18 cellular contexts compared by ENCODE assay signal in the genomic region with DNA sequence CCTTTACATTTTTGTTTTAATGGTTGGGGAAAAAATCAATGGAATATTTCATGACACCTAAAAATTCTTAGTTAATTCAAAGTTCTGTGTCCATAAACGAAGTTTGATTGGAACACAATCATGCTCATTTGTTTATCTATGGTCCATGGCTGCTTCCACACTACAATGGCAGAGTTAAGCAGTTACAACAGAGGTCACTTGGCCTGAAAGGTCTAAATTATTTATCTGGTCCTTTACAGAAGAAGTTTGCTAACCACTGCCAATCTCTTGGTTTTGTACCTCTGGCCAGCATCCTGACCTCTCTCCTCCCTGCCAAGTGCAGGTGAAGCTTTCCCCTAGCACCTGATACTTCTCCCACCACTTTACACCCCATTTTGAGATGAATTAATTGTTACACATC.
DNase-seq lines count a peak whose midpoint lies in the region; ATAC-seq and TF ChIP-seq lines count a peak whose summit lies in the region.
"Had no signal": no experiment of that assay in that cellular context is flagged by ENCODE, and none has a peak within 500 bp of the region (broad histone marks: within the 10 kb centered on the region; RNA-seq: fewer than 3 reads in every experiment).

No MANE protein-coding gene starts in this region.

- POLR2A ChIA-PET in Panc1 (lab: Charles Lee): no interaction called here

- intact Hi-C loops in natural killer cell (cut with micrococcal nuclease) (no loop called here), Panc1 (cut with micrococcal nuclease; ENCODE audit: unreplicated experiment) (no loop called here)

- in situ Hi-C loops in Panc1 (cut with HindIII; ENCODE audit: low pct_unique_long_range_greater_than_20kb, low sequenced_read_pairs): no loop called here

- CTCF ChIA-PET in Panc1 (lab: Charles Lee): interaction anchor here (0.7 kb wide), 1 partner anchor 140 kb away, joined by 7 read pairs; no protein-coding TSS in a partner anchor

- H3K27me3 Mint-ChIP-seq in natural killer cell (ENCODE audit: low read depth in 2 of 2): no peaks in the 10 kb centered on the region
- H3K27me3 Mint-ChIP-seq in natural killer cell treated with Interleukin-12 subunit alpha and Interleukin-12 subunit beta and Interleukin-15 and Interleukin-18, amount 100 ng/mL, for 72 hours: no peaks in the 10 kb centered on the region
- H3K27me3 Mint-ChIP-seq in stimulated activated naive B cell treated with anti-CD40 and anti-IgM and Interleukin-4, amounts not matched to agents 10 μg/mL and 1 μg/mL and 100 μg/mL, for 72 hours: no peaks in the 10 kb centered on the region

- no peaks in the 10 kb centered on the region for H3K27me3 ChIP-seq in Panc1 (ENCODE audit: control insufficient read depth, insufficient read depth, low read length)
- H3K27me3 ChIP-seq: BE2C had no signal

- no peak overlapping the region for H3K4me3 Mint-ChIP-seq in natural killer cell
- no peak overlapping the region for H3K4me3 Mint-ChIP-seq in natural killer cell treated with Interleukin-12 subunit alpha and Interleukin-12 subunit beta and Interleukin-15 and Interleukin-18, amount 100 ng/mL, for 72 hours
- no peak overlapping the region for H3K4me3 Mint-ChIP-seq in stimulated activated naive B cell treated with anti-CD40 and anti-IgM and Interleukin-4, amounts not matched to agents 10 μg/mL and 1 μg/mL and 100 μg/mL, for 72 hours

- peaks cover 51 to 64% of the 10 kb centered on the region in 2 donors for H3K4me1 Mint-ChIP-seq in natural killer cell
- H3K4me1 Mint-ChIP-seq in natural killer cell treated with Interleukin-12 subunit alpha and Interleukin-12 subunit beta and Interleukin-15 and Interleukin-18, amount 100 ng/mL, for 72 hours (ENCODE audit: low read depth in 2 of 2): peaks cover 38 to 41% of the 10 kb centered on the region in 2 donors
- peaks cover 36 to 65% of the 10 kb centered on the region in 2 donors for H3K4me1 Mint-ChIP-seq in stimulated activated naive B cell treated with anti-CD40 and anti-IgM and Interleukin-4, amounts not matched to agents 10 μg/mL and 1 μg/mL and 100 μg/mL, for 72 hours

- no peaks in the 10 kb centered on the region for H3K4me1 ChIP-seq in Panc1 (ENCODE audit: control insufficient read depth, insufficient read depth, low read length)
- H3K4me1 ChIP-seq: A549, BE2C had no signal

- H3K36me3 Mint-ChIP-seq in natural killer cell: no peaks in the 10 kb centered on the region
- H3K36me3 Mint-ChIP-seq in natural killer cell treated with Interleukin-12 subunit alpha and Interleukin-12 subunit beta and Interleukin-15 and Interleukin-18, amount 100 ng/mL, for 72 hours: no peaks in the 10 kb centered on the region
- H3K36me3 Mint-ChIP-seq in stimulated activated naive B cell treated with anti-CD40 and anti-IgM and Interleukin-4, amounts not matched to agents 10 μg/mL and 1 μg/mL and 100 μg/mL, for 72 hours: peaks cover 2 to 12% of the 10 kb centered on the region in 2 donors

- H3K27ac ChIP-seq in Panc1 (ENCODE audit: low read length): no peak overlapping the region
- H3K27ac ChIP-seq: A549, HL-60, PC-9, RWPE1 had no signal

- H3K36me3 ChIP-seq in Panc1 (ENCODE audit: control insufficient read depth, insufficient read depth, low read length): no peaks in the 10 kb centered on the region
- H3K36me3 ChIP-seq: BE2C, HAP-1 had no signal

- TF ChIP-seq CTCF in natural killer cell (IDR thresholded peaks at IDR 0.05): no peak
- no peak for TF ChIP-seq CTCF in Panc1 (IDR thresholded peaks at IDR 0.05)

- no peaks in the 10 kb centered on the region for H3K9me3 ChIP-seq in Panc1 (ENCODE audit: control insufficient read depth, insufficient read depth, low read depth, low read length)
- H3K9me3 ChIP-seq: A549, BE2C, HAP-1 had no signal

- DNase-seq in natural killer cell: no peak
- no peak for DNase-seq in natural killer cell treated with Interleukin-12 subunit alpha and Interleukin-12 subunit beta and Interleukin-15 and Interleukin-18, amount 100 ng/mL, for 72 hours (ENCODE audit: low spot score)
- DNase-seq in Panc1 (ENCODE audit: low read depth, low spot score): no peak
- DNase-seq in left lobe of liver (ENCODE audit: low spot score): no peak
- DNase-seq in stimulated activated naive B cell treated with anti-CD40 and anti-IgM and Interleukin-4, amounts not matched to agents 10 μg/mL and 1 μg/mL and 100 μg/mL, for 72 hours: no peak
- no peak for DNase-seq in DMS79 (lab: John Stamatoyannopoulos, UW)
- no peak for DNase-seq in NCI-H2107 (lab: John Stamatoyannopoulos, UW)
- DNase-seq: BE2C, KG1, NCI-H1105 treated with DMSO at 0.1 percent for 48 hours, NCI-H187 treated with DMSO at 0.1 percent for 48 hours, PC-9 had no signal

- no peaks in the 10 kb centered on the region for H3K9me3 Mint-ChIP-seq in natural killer cell
- H3K9me3 Mint-ChIP-seq in natural killer cell treated with Interleukin-12 subunit alpha and Interleukin-12 subunit beta and Interleukin-15 and Interleukin-18, amount 100 ng/mL, for 72 hours: no peaks in the 10 kb centered on the region
- no peaks in the 10 kb centered on the region for H3K9me3 Mint-ChIP-seq in stimulated activated naive B cell treated with anti-CD40 and anti-IgM and Interleukin-4, amounts not matched to agents 10 μg/mL and 1 μg/mL and 100 μg/mL, for 72 hours

- TSS peak; percentile 35 for BruUV-seq in Panc1 (replicated peaks; lab: Mats Ljungman, UMichigan)

- H3K27ac Mint-ChIP-seq in natural killer cell: peak overlapping the region; percentile 34 to 63
- no peak overlapping the region for H3K27ac Mint-ChIP-seq in natural killer cell treated with Interleukin-12 subunit alpha and Interleukin-12 subunit beta and Interleukin-15 and Interleukin-18, amount 100 ng/mL, for 72 hours
- peak overlapping the region; percentile 11 for H3K27ac Mint-ChIP-seq in stimulated activated naive B cell treated with anti-CD40 and anti-IgM and Interleukin-4, amounts not matched to agents 10 μg/mL and 1 μg/mL and 100 μg/mL, for 72 hours

- ATAC-seq in natural killer cell (no peak), Panc1 (no peak), left lobe of liver (peak; percentile 76), GM21825 (IDR thresholded peaks at IDR 0.05; ENCODE audit: unreplicated experiment) (no peak)
- no peak for ATAC-seq in natural killer cell treated with Interleukin-12 subunit alpha and Interleukin-12 subunit beta and Interleukin-15 and Interleukin-18, amount 100 ng/mL, for 72 hours
- ATAC-seq in stimulated activated naive B cell treated with anti-CD40 and anti-IgM and Interleukin-4, amounts not matched to agents 10 μg/mL and 1 μg/mL and 100 μg/mL, for 72 hours (replicated peaks): no peak
- ATAC-seq: A549, SK-N-SH treated with all-trans-retinoic acid at 6 μM for 48 hours had no signal

- no peak overlapping the region for H3K4me3 ChIP-seq in Panc1 (ENCODE audit: low read depth in 2 of 2, low read length in 2 of 2)
- H3K4me3 ChIP-seq: A549, HAP-1, PC-9 had no signal

Comparison
In these comparisons a context has a peak if more than half of its experiments do, and no peak if none do; other contexts are left out.
1. H3K27ac Mint-ChIP-seq: peak in natural killer cell (2 of 2) and stimulated activated naive B cell treated with anti-CD40 and anti-IgM and Interleukin-4, amounts not matched to agents 10 μg/mL and 1 μg/mL and 100 μg/mL, for 72 hours (single experiment); none in natural killer cell treated with Interleukin-12 subunit alpha and Interleukin-12 subunit beta and Interleukin-15 and Interleukin-18, amount 100 ng/mL, for 72 hours (0 of 2).